18 cellular contexts compared by ENCODE assay signal in the genomic region with DNA sequence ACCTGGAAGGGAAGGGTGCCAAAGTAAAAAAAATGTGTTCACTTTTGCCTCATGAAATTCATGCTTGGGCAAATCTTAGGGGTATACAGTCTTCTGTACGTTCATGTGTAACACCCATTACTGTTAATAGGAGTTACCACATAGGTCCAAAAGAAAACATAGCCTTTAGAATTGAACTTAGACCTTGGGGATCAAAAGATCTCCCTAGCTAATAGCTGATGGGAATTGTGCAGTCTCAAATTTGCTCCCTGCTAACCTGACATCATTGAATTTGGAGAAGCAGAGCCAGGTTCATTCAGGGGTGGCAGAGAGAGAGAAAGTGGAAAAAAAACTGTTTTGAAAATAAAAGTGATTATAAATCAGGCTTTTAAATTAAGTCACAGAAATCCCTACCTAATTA. TPM values are rescaled to one million over a fixed set of nuclear protein-coding genes. Genes with fewer than 3 reads are reported as not detected.
DNase-seq lines count a peak whose midpoint lies in the region; ATAC-seq, FAIRE-seq and TF ChIP-seq lines count a peak whose summit lies in the region.
"Had no signal": no experiment of that assay in that cellular context is flagged by ENCODE, and none has a peak within 500 bp of the region (broad histone marks: within the 10 kb centered on the region; RNA-seq: fewer than 3 reads in every experiment).

No MANE protein-coding gene starts in this region.

- peaks cover 12% of the 10 kb centered on the region for H3K4me1 Mint-ChIP-seq in progenitor cell of endocrine pancreas (ENCODE audit: low read depth)
- no peaks in the 10 kb centered on the region for H3K4me1 Mint-ChIP-seq in stimulated activated naive CD8-positive, alpha-beta T cell treated with anti-CD3 and anti-CD28 coated beads, Interleukin-15, amount 100 ng/mL, for 72 hours
- H3K4me1 Mint-ChIP-seq in CD4-positive, alpha-beta T cell (ENCODE audit: low read depth), result no peaks in the 10 kb centered on the region
- H3K4me1 Mint-ChIP-seq: H9 had no signal

- no TSS peak for BruUV-seq in HepG2 (replicated peaks; lab: Mats Ljungman, UMichigan)

- ATAC-seq in HepG2, result peak; percentile 27; the same call in 2 of the 3 replicates
- no peak for ATAC-seq in stimulated activated naive CD8-positive, alpha-beta T cell treated with anti-CD3 and anti-CD28 coated beads, Interleukin-15, amount 100 ng/mL, for 72 hours
- no peak for ATAC-seq in CD4-positive, alpha-beta T cell (ENCODE audit: poor library complexity)
- ATAC-seq: CD8-positive, alpha-beta T cell had no signal

- 0% methylated on average over 1 of the region's 1 CpG for WGBS in HepG2 (ENCODE audit: low lambda C conversion rate)

- TF ChIP-seq CTCF in VCaP (conservative IDR thresholded peaks at IDR 0.05) (no peak), HepG2 (CRISPR knock-in tag; IDR thresholded peaks at IDR 0.05) (no peak), progenitor cell of endocrine pancreas (IDR thresholded peaks at IDR 0.05; ENCODE audit: unreplicated experiment) (no peak)
- TF ChIP-seq CTCF in CD4-positive, alpha-beta T cell (IDR thresholded peaks at IDR 0.05), result no peak

- intact Hi-C loops in HepG2 (cut with micrococcal nuclease; ENCODE audit: unreplicated experiment), result loop anchor here (5.0 to 10.0 kb wide), 2 partner anchors 86 to 162 kb away; no protein-coding TSS in a partner anchor
- intact Hi-C loops in CD4-positive, alpha-beta T cell (cut with DNase I, micrococcal nuclease), result loop anchor here (5.0 kb wide), 2 partner anchors 83 to 162 kb away; no protein-coding TSS in a partner anchor

- no peak for TF ChIP-seq POLR2A in GM12891 (IDR thresholded peaks at IDR 0.05; ENCODE audit: low read depth, low read length)
- no peak for TF ChIP-seq POLR2A in HepG2 (IDR thresholded peaks at IDR 0.05; ENCODE audit: insufficient read depth in 1 of 2, low read depth in 2 of 2, low read length in 2 of 2)

- H3K4me3 Mint-ChIP-seq in progenitor cell of endocrine pancreas (ENCODE audit: low read depth), result no peak overlapping the region
- H3K4me3 Mint-ChIP-seq in stimulated activated naive CD8-positive, alpha-beta T cell treated with anti-CD3 and anti-CD28 coated beads, Interleukin-15, amount 100 ng/mL, for 72 hours, result no peak overlapping the region
- no peak overlapping the region for H3K4me3 Mint-ChIP-seq in CD4-positive, alpha-beta T cell
- H3K4me3 Mint-ChIP-seq: CD8-positive, alpha-beta T cell; H9 had no signal

- in situ Hi-C loops in HepG2 (cut with HindIII; ENCODE audit: extremely low pct_ligation_motif_present, low pct_unique_long_range_greater_than_20kb), result no loop called here

- H3K4me3 ChIP-seq in HepG2 (replicated peaks in 1 of 3; ENCODE audit: insufficient read depth in 1 of 3, low read depth in 2 of 3, low read length in 3 of 3) (no peak overlapping the region), subcutaneous abdominal adipose tissue (ENCODE audit: low read depth in 1 of 5, low read length in 5 of 5) (no peak overlapping the region)

- no peak overlapping the region for H3K9ac ChIP-seq in HepG2 (ENCODE audit: insufficient read depth, low read depth, low read length)
- no peak overlapping the region for H3K9ac ChIP-seq in subcutaneous abdominal adipose tissue (ENCODE audit: low read length in 5 of 5)

- no peak for DNase-seq in GM12891 (ENCODE audit: insufficient read length, low spot score)
- DNase-seq in HepG2 (ENCODE audit: low spot score), result no peak
- no peak for DNase-seq in progenitor cell of endocrine pancreas (ENCODE audit: low spot score, unreplicated experiment)
- DNase-seq in stimulated activated naive CD8-positive, alpha-beta T cell treated with anti-CD3 and anti-CD28 coated beads, Interleukin-15, amount 100 ng/mL, for 72 hours, result no peak
- DNase-seq in CD4-positive, alpha-beta T cell, result no peak
- DNase-seq: ACHN; BE2C; CD8-positive, alpha-beta T cell; COR-L47; EL; GOT3; H9 had no signal

- H3K27ac Mint-ChIP-seq in progenitor cell of endocrine pancreas, result no peak overlapping the region
- H3K27ac Mint-ChIP-seq in stimulated activated naive CD8-positive, alpha-beta T cell treated with anti-CD3 and anti-CD28 coated beads, Interleukin-15, amount 100 ng/mL, for 72 hours, result no peak overlapping the region
- H3K27ac Mint-ChIP-seq in CD4-positive, alpha-beta T cell, result no peak overlapping the region
- H3K27ac Mint-ChIP-seq: CD8-positive, alpha-beta T cell; H9 had no signal

- H3K79me2 ChIP-seq in HepG2 (ENCODE audit: insufficient read depth, low read length), result no peaks in the 10 kb centered on the region

- no peaks in the 10 kb centered on the region for H3K9me3 Mint-ChIP-seq in progenitor cell of endocrine pancreas (ENCODE audit: low read depth)
- H3K9me3 Mint-ChIP-seq in stimulated activated naive CD8-positive, alpha-beta T cell treated with anti-CD3 and anti-CD28 coated beads, Interleukin-15, amount 100 ng/mL, for 72 hours, result no peaks in the 10 kb centered on the region
- H3K9me3 Mint-ChIP-seq in CD4-positive, alpha-beta T cell, result no peaks in the 10 kb centered on the region
- H3K9me3 Mint-ChIP-seq: CD8-positive, alpha-beta T cell; H9 had no signal

- TF ChIP-seq EP300 in HepG2 (IDR thresholded peaks at IDR 0.05; ENCODE audit: low read depth in 2 of 2, low read length in 2 of 2) (no peak), HepG2 (CRISPR knock-in tag; IDR thresholded peaks at IDR 0.05; ENCODE audit: borderline replicate concordance) (no peak)

- H2AFZ ChIP-seq in HepG2 (ENCODE audit: low read length), result no peak overlapping the region

- FAIRE-seq in GM12891 (lab: Jason Lieb, UNC) (peak; percentile 50), HepG2 (lab: Jason Lieb, UNC) (no peak)
- FAIRE-seq: D721Med, G401.6, GM19239 had no signal

- H3K4me1 ChIP-seq in HepG2 (ENCODE audit: insufficient read depth, low read length) (peaks cover 9% of the 10 kb centered on the region), subcutaneous abdominal adipose tissue (ENCODE audit: control insufficient read depth in 5 of 5, insufficient read depth in 5 of 5, low read length in 5 of 5) (peaks cover 4 to 53% (median 46%) of the 10 kb centered on the region in 5 donors)
- H3K4me1 ChIP-seq: BE2C had no signal

- H4K20me1 ChIP-seq in HepG2 (ENCODE audit: insufficient read depth, low read length), result no peaks in the 10 kb centered on the region

- H3K36me3 ChIP-seq in HepG2 (replicated peaks in 1 of 2; ENCODE audit: control insufficient read depth in 1 of 2, insufficient read depth in 2 of 2, low read length in 2 of 2), result no peaks in the 10 kb centered on the region
- H3K36me3 ChIP-seq in subcutaneous abdominal adipose tissue (ENCODE audit: control insufficient read depth in 5 of 5, insufficient read depth in 5 of 5, low read length in 5 of 5), result no peaks in the 10 kb centered on the region
- H3K36me3 ChIP-seq: BE2C had no signal

- H3K36me3 Mint-ChIP-seq in progenitor cell of endocrine pancreas (ENCODE audit: insufficient read depth), result no peaks in the 10 kb centered on the region
- no peaks in the 10 kb centered on the region for H3K36me3 Mint-ChIP-seq in CD4-positive, alpha-beta T cell (ENCODE audit: low read depth)
- H3K36me3 Mint-ChIP-seq: CD8-positive, alpha-beta T cell had no signal

- TF ChIP-seq RAD21 in HepG2 (CRISPR knock-in tag; IDR thresholded peaks at IDR 0.05), result no peak

- H3K27ac ChIP-seq in VCaP (peak overlapping the region; percentile 76), HepG2 (ENCODE audit: extremely low read length, insufficient read depth, low read length) (no peak overlapping the region), subcutaneous abdominal adipose tissue (ENCODE audit: low read depth, low read length) (peak overlapping the region; percentile 87)
- no peak overlapping the region for H3K27ac ChIP-seq in CD4-positive, alpha-beta T cell (ENCODE audit: low read depth, low read length)
- H3K27ac ChIP-seq: C4-2B had no signal

- CTCF ChIA-PET in HepG2 (lab: Yijun Ruan, JAX; ENCODE audit: low intra/inter-chr PET ratio, low total read pairs), result interaction anchor here (1.4 kb wide), 1 partner anchor 158 kb away, joined by 4 read pairs; no protein-coding TSS in a partner anchor
- CTCF ChIA-PET in CD4-positive, alpha-beta T cell (lab: Charles Lee), result interaction anchor here (1.8 kb wide), 1 partner anchor 158 kb away, joined by 4 read pairs; no protein-coding TSS in a partner anchor

- no peak overlapping the region for H3K4me2 ChIP-seq in HepG2 (ENCODE audit: low read depth, low read length)

- peaks cover 23% of the 10 kb centered on the region for H3K27me3 Mint-ChIP-seq in progenitor cell of endocrine pancreas
- peaks cover 13% of the 10 kb centered on the region for H3K27me3 Mint-ChIP-seq in stimulated activated naive CD8-positive, alpha-beta T cell treated with anti-CD3 and anti-CD28 coated beads, Interleukin-15, amount 100 ng/mL, for 72 hours
- H3K27me3 Mint-ChIP-seq in CD4-positive, alpha-beta T cell, result peaks cover 23% of the 10 kb centered on the region

- H3K9me3 ChIP-seq in HepG2 (ENCODE audit: low read length) (no peaks in the 10 kb centered on the region), subcutaneous abdominal adipose tissue (ENCODE audit: control insufficient read depth in 5 of 5, low read length in 5 of 5) (no peaks in the 10 kb centered on the region)
- no peaks in the 10 kb centered on the region for H3K9me3 ChIP-seq in CD4-positive, alpha-beta T cell (ENCODE audit: control insufficient read depth, low read length)
- H3K9me3 ChIP-seq: BE2C had no signal

- POLR2A ChIA-PET in HepG2 (lab: Yijun Ruan, JAX), result interaction anchor here (1.3 kb wide), 1 partner anchor 27 kb away, joined by 3 read pairs; no protein-coding TSS in a partner anchor
- POLR2A ChIA-PET in CD4-positive, alpha-beta T cell (lab: Charles Lee), result no interaction called here

- H3K27me3 ChIP-seq in HepG2 (ENCODE audit: control insufficient read depth in 1 of 2, insufficient read depth in 2 of 2, low read length in 2 of 2), result no peaks in the 10 kb centered on the region
- no peaks in the 10 kb centered on the region for H3K27me3 ChIP-seq in subcutaneous abdominal adipose tissue (ENCODE audit: control insufficient read depth in 5 of 5, insufficient read depth in 4 of 5, low read length in 5 of 5)
- H3K27me3 ChIP-seq in CD4-positive, alpha-beta T cell (ENCODE audit: control insufficient read depth, insufficient read depth, low read length), result peaks cover 6% of the 10 kb centered on the region
- H3K27me3 ChIP-seq: BE2C had no signal

RNA-seq across cellular contexts. Expression of gene PPP3R1, which starts 28.0 kb away (rescaled TPM):
- polyA plus RNA-seq in GM12891 (2012; ENCODE audit: low read depth, missing spikeins), result 20.7 TPM
- 25.7 and 42.3 TPM in 2 replicates for total RNA-seq in HepG2 (2016; rRNA removed; fragmentation: Illumina TruSeq; extraction: Trizol)
- total RNA-seq in HepG2 (2016; cell fraction: cytosol; rRNA removed; fragmentation: Illumina TruSeq; extraction: Trizol; ENCODE audit: low read depth), result 8.3 and 8.5 TPM in 2 replicates
- total RNA-seq in HepG2 (2016; cell fraction: insoluble cytoplasmic fraction; rRNA removed; fragmentation: Illumina TruSeq; extraction: Trizol), result 27.2 and 43.7 TPM in 2 replicates
- 28.3 and 35.0 TPM in 2 replicates for total RNA-seq in HepG2 (2016; cell fraction: membrane; rRNA removed; fragmentation: Illumina TruSeq; extraction: Trizol)
- 26.7 and 28.8 TPM in 2 replicates for total RNA-seq in HepG2 (2016; cell fraction: nucleus; rRNA removed; fragmentation: Illumina TruSeq; extraction: Trizol)
- polyA plus RNA-seq in HepG2 (2011; rRNA removed), result 10.5 and 11.6 TPM in 2 replicates
- polyA plus RNA-seq in HepG2 (2011; cell fraction: cytosol; rRNA removed), result 4.7 and 9.2 TPM in 2 replicates
- polyA plus RNA-seq in HepG2 (2011; cell fraction: nucleus; rRNA removed), result 4.5 and 5.9 TPM in 2 replicates
- polyA plus RNA-seq in HepG2 (2012), result 45.6 and 57.9 TPM in 2 replicates
- 4.1 and 4.4 TPM in 2 replicates for polyA plus RNA-seq in HepG2 (2016; cell fraction: cytosol; fragmentation: Illumina TruSeq; extraction: Trizol; ENCODE audit: low read depth)
- 62.1 and 62.9 TPM in 2 replicates for polyA plus RNA-seq in HepG2 (2016; cell fraction: insoluble cytoplasmic fraction; fragmentation: Illumina TruSeq; extraction: Trizol; ENCODE audit: low read depth)
- 17.2 and 17.6 TPM in 2 replicates for polyA plus RNA-seq in HepG2 (2016; cell fraction: membrane; fragmentation: Illumina TruSeq; extraction: Trizol; ENCODE audit: low read depth)
- polyA plus RNA-seq in HepG2 (2016; cell fraction: nucleus; fragmentation: Illumina TruSeq; extraction: Trizol; ENCODE audit: insufficient read depth, low read depth), result 41.0 and 41.7 TPM in 2 replicates
- polyA minus RNA-seq in HepG2 (2011; rRNA and poly(A)+ RNA removed; ENCODE audit: low replicate concordance), result 6.3 and 10.2 TPM in 2 replicates
- 29.7 and 31.3 TPM in 2 replicates for polyA minus RNA-seq in HepG2 (2011; cell fraction: cytosol; rRNA and poly(A)+ RNA removed)
- polyA minus RNA-seq in HepG2 (2011; cell fraction: nucleus; rRNA and poly(A)+ RNA removed), result 20.0 and 21.9 TPM in 2 replicates
- 44.1 and 48.5 TPM in 2 replicates for total RNA-seq in progenitor cell of endocrine pancreas
- 10 to 100 TPM; 69.8 to 70.3 TPM for total RNA-seq in CD4-positive, alpha-beta T cell

RNA-seq across cellular contexts. Expression of gene CNRIP1, which starts 39.4 kb away (rescaled TPM):
- polyA plus RNA-seq in GM12891 (2012; ENCODE audit: low read depth, missing spikeins), result not detected
- total RNA-seq in HepG2 (2016; rRNA removed; fragmentation: Illumina TruSeq; extraction: Trizol), result not detected in 2 replicates
- not detected in 2 replicates for total RNA-seq in HepG2 (2016; cell fraction: cytosol; rRNA removed; fragmentation: Illumina TruSeq; extraction: Trizol; ENCODE audit: low read depth)
- not detected in 2 replicates for total RNA-seq in HepG2 (2016; cell fraction: insoluble cytoplasmic fraction; rRNA removed; fragmentation: Illumina TruSeq; extraction: Trizol)
- total RNA-seq in HepG2 (2016; cell fraction: membrane; rRNA removed; fragmentation: Illumina TruSeq; extraction: Trizol), result not detected in 2 replicates
- total RNA-seq in HepG2 (2016; cell fraction: nucleus; rRNA removed; fragmentation: Illumina TruSeq; extraction: Trizol), result not detected in 2 replicates
- not detected in 2 replicates for polyA plus RNA-seq in HepG2 (2011; rRNA removed)
- 0.05 TPM in 1 of 2 replicates, not detected in the other for polyA plus RNA-seq in HepG2 (2011; cell fraction: cytosol; rRNA removed)
- not detected in 2 replicates for polyA plus RNA-seq in HepG2 (2011; cell fraction: nucleus; rRNA removed)
- polyA plus RNA-seq in HepG2 (2012), result not detected in 2 replicates
- not detected in 2 replicates for polyA plus RNA-seq in HepG2 (2016; cell fraction: cytosol; fragmentation: Illumina TruSeq; extraction: Trizol; ENCODE audit: low read depth)
- polyA plus RNA-seq in HepG2 (2016; cell fraction: insoluble cytoplasmic fraction; fragmentation: Illumina TruSeq; extraction: Trizol; ENCODE audit: low read depth), result not detected in 2 replicates
- polyA plus RNA-seq in HepG2 (2016; cell fraction: membrane; fragmentation: Illumina TruSeq; extraction: Trizol; ENCODE audit: low read depth), result not detected in 2 replicates
- polyA plus RNA-seq in HepG2 (2016; cell fraction: nucleus; fragmentation: Illumina TruSeq; extraction: Trizol; ENCODE audit: insufficient read depth, low read depth), result not detected in 2 replicates
- polyA minus RNA-seq in HepG2 (2011; rRNA and poly(A)+ RNA removed; ENCODE audit: low replicate concordance), result 0.44 TPM in 1 of 2 replicates, not detected in the other
- not detected in 2 replicates for polyA minus RNA-seq in HepG2 (2011; cell fraction: cytosol; rRNA and poly(A)+ RNA removed)
- polyA minus RNA-seq in HepG2 (2011; cell fraction: nucleus; rRNA and poly(A)+ RNA removed), result not detected in 2 replicates
- total RNA-seq in progenitor cell of endocrine pancreas, result not detected in 2 replicates
- total RNA-seq in CD4-positive, alpha-beta T cell, result not detected
- total RNA-seq: CD8-positive, alpha-beta T cell had no signal

Comparison
In these comparisons a context has a peak if more than half of its experiments do, and no peak if none do; other contexts are left out.
1. H3K27ac ChIP-seq: peak in VCaP (single experiment) and subcutaneous abdominal adipose tissue (single experiment); none in HepG2 (single experiment) and CD4-positive, alpha-beta T cell (single experiment).